Comparison of ENCODE assay signal across 9 cellular contexts in genomic region chr7:140003913-140004382, GRCh38. TPM values are rescaled to one million over a fixed set of nuclear protein-coding genes. Genes with fewer than 3 reads are reported as not detected.
DNase-seq lines count a peak whose midpoint lies in the region; ATAC-seq and TF ChIP-seq lines count a peak whose summit lies in the region.
"Had no signal": no experiment of that assay in that cellular context is flagged by ENCODE, and none has a peak within 500 bp of the region (broad histone marks: within the 10 kb centered on the region; RNA-seq: fewer than 3 reads in every experiment).

No MANE protein-coding gene starts in this region.

- H3K36me3 Mint-ChIP-seq in endothelial cell (ENCODE audit: low read depth, unreplicated experiment) (no peaks in the 10 kb centered on the region), nephron (ENCODE audit: low read depth) (no peaks in the 10 kb centered on the region)
- H3K36me3 Mint-ChIP-seq: activated naive CD8-positive, alpha-beta T cell had no signal

- H3K9me3 Mint-ChIP-seq in endothelial cell (ENCODE audit: unreplicated experiment): no peaks in the 10 kb centered on the region
- no peaks in the 10 kb centered on the region for H3K9me3 Mint-ChIP-seq in nephron

- H3K4me1 Mint-ChIP-seq in endothelial cell (ENCODE audit: unreplicated experiment): no peaks in the 10 kb centered on the region
- H3K4me1 Mint-ChIP-seq in nephron: peaks cover 7% of the 10 kb centered on the region

- TF ChIP-seq CTCF in endothelial cell (IDR thresholded peaks at IDR 0.05; ENCODE audit: unreplicated experiment): peak; percentile 83
- TF ChIP-seq CTCF in nephron (IDR thresholded peaks at IDR 0.05; ENCODE audit: unreplicated experiment in 3 of 3): peak; percentile 51 to 63 (median 52)

- no peak overlapping the region for H3K27ac Mint-ChIP-seq in endothelial cell (ENCODE audit: unreplicated experiment)
- H3K27ac Mint-ChIP-seq in nephron: no peak overlapping the region
- H3K27ac Mint-ChIP-seq: activated naive CD8-positive, alpha-beta T cell had no signal

- ATAC-seq in HG03565 (IDR thresholded peaks at IDR 0.05; ENCODE audit: unreplicated experiment): peak; percentile 30
- peak; percentile 67 for ATAC-seq in SK-N-SH treated with all-trans-retinoic acid at 6 μM for 48 hours
- no peak for ATAC-seq in HG03378 (IDR thresholded peaks at IDR 0.05; ENCODE audit: unreplicated experiment)
- ATAC-seq in HG03196 (IDR thresholded peaks at IDR 0.05; ENCODE audit: unreplicated experiment): no peak

- H3K4me3 Mint-ChIP-seq in endothelial cell (ENCODE audit: unreplicated experiment) (no peak overlapping the region), nephron (no peak overlapping the region)
- H3K4me3 Mint-ChIP-seq: activated naive CD8-positive, alpha-beta T cell had no signal

- peak; percentile 34 for DNase-seq in NCI-H2196 (lab: John Stamatoyannopoulos, UW; ENCODE audit: unreplicated experiment)
- no peak for DNase-seq in NCI-H2196 treated with DMSO at 0.1 percent for 48 hours (lab: John Stamatoyannopoulos, UW; ENCODE audit: unreplicated experiment)
- DNase-seq in endothelial cell (ENCODE audit: low spot score): peak; percentile 72

- peaks cover 5% of the 10 kb centered on the region for H3K27me3 Mint-ChIP-seq in endothelial cell (ENCODE audit: unreplicated experiment)
- peaks cover 17% of the 10 kb centered on the region for H3K27me3 Mint-ChIP-seq in nephron (ENCODE audit: low read depth)
- H3K27me3 Mint-ChIP-seq: activated naive CD8-positive, alpha-beta T cell had no signal

TF ChIP-seq in SK-N-SH treated with all-trans-retinoic acid at 6 μM for 48 hours, 23 proteins besides CTCF, POLR2A, EP300 and RAD21:
- no peak for TF ChIP-seq ZNF565 (CRISPR knock-in tag; conservative IDR thresholded peaks at IDR 0.05; ENCODE audit: low read depth)
- TF ChIP-seq CSRNP3 (CRISPR knock-in tag; IDR thresholded peaks at IDR 0.05): no peak
- no peak for TF ChIP-seq RARB (CRISPR knock-in tag; IDR thresholded peaks at IDR 0.05)
- no peak for TF ChIP-seq ZFP3 (CRISPR knock-in tag; IDR thresholded peaks at IDR 0.05)
- no peak for TF ChIP-seq OSR1 (CRISPR knock-in tag; IDR thresholded peaks at IDR 0.05)
- no peak for TF ChIP-seq ESRRG (CRISPR knock-in tag; IDR thresholded peaks at IDR 0.05)
- TF ChIP-seq ARNTL (CRISPR knock-in tag; IDR thresholded peaks at IDR 0.05; ENCODE audit: borderline replicate concordance, low read depth): no peak
- TF ChIP-seq GLIS3 (CRISPR knock-in tag; IDR thresholded peaks at IDR 0.05): no peak
- no peak for TF ChIP-seq PATZ1 (CRISPR knock-in tag; IDR thresholded peaks at IDR 0.05; ENCODE audit: borderline replicate concordance)

RNA-seq across cellular contexts. Expression of gene PARP12, which starts 58.8 kb away (rescaled TPM):
- total RNA-seq in endothelial cell (ENCODE audit: unreplicated experiment): 14.5 TPM

Comparison
In these comparisons a context has a peak if more than half of its experiments do, and no peak if none do; other contexts are left out.
1. ATAC-seq: peak in HG03565 (single experiment) and SK-N-SH treated with all-trans-retinoic acid at 6 μM for 48 hours (single experiment); none in HG03378 (single experiment) and HG03196 (single experiment).